In genomic region chr1:91736999-91737615, GRCh38 we compare ENCODE assay signal across 9 cellular contexts.
DNase-seq lines count a peak whose midpoint lies in the region; ATAC-seq and TF ChIP-seq lines count a peak whose summit lies in the region.
"Had no signal": no experiment of that assay in that cellular context is flagged by ENCODE, and none has a peak within 500 bp of the region (broad histone marks: within the 10 kb centered on the region; RNA-seq: fewer than 3 reads in every experiment).

No MANE protein-coding gene starts in this region.

- ATAC-seq in GM21367 (IDR thresholded peaks at IDR 0.05; ENCODE audit: unreplicated experiment), result no peak
- ATAC-seq in HG02759 (IDR thresholded peaks at IDR 0.05; ENCODE audit: unreplicated experiment), result no peak

- H3K27ac Mint-ChIP-seq in MCF 10A (ENCODE audit: low read depth, unreplicated experiment) (peak overlapping the region; percentile 94), CD14-positive monocyte (no peak overlapping the region)

- H3K4me3 ChIP-seq in H7 (ENCODE audit: insufficient read depth, low read depth, low read length), result no peak overlapping the region
- H3K4me3 ChIP-seq in skeletal muscle tissue (ENCODE audit: low read length in 3 of 3), result peak overlapping the region in 1 of 3 donors; percentile 8

- H3K4me3 Mint-ChIP-seq in MCF 10A (ENCODE audit: unreplicated experiment) (peak overlapping the region; percentile 58), CD14-positive monocyte (no peak overlapping the region)

- H3K27ac ChIP-seq in skeletal muscle tissue (ENCODE audit: low read depth, low read length), result peak overlapping the region; percentile 43

- H3K4me1 Mint-ChIP-seq in MCF 10A (ENCODE audit: insufficient read depth, unreplicated experiment) (peaks cover 54% of the 10 kb centered on the region), CD14-positive monocyte (no peaks in the 10 kb centered on the region)

- TF ChIP-seq CTCF in MCF 10A (IDR thresholded peaks at IDR 0.05; ENCODE audit: unreplicated experiment) (no peak), CD14-positive monocyte (IDR thresholded peaks at IDR 0.05) (no peak)

- DNase-seq in H7 (peak; percentile 38), MCF 10A (ENCODE audit: unreplicated experiment) (peak; percentile 89), iPS DF 19.7 (ENCODE audit: low read depth, low spot score) (peak; percentile 48), CD14-positive monocyte (ENCODE audit: low spot score) (no peak)
- no peak for DNase-seq in activated naive CD4-positive, alpha-beta T cell treated with Interleukin-2 at 50 U/mL for 16 hours
- DNase-seq: NCI-H1105 had no signal

- no peaks in the 10 kb centered on the region for H3K36me3 ChIP-seq in H7 (replicated peaks; ENCODE audit: control insufficient read depth, insufficient read depth, low read length)
- peaks cover 0 to 13% (median 5%) of the 10 kb centered on the region in 3 donors for H3K36me3 ChIP-seq in skeletal muscle tissue (ENCODE audit: control insufficient read depth in 3 of 3, insufficient read depth in 3 of 3, low read length in 3 of 3)

- H3K36me3 Mint-ChIP-seq in MCF 10A (ENCODE audit: insufficient read depth, unreplicated experiment), result peaks cover 46% of the 10 kb centered on the region
- H3K36me3 Mint-ChIP-seq in CD14-positive monocyte, result no peaks in the 10 kb centered on the region

- CTCF ChIA-PET in MCF 10A (lab: Yijun Ruan, JAX), result interaction anchor here (0.6 to 2.6 kb wide), 14 partner anchors 10 to 1388 kb away, joined by 3 to 17 read pairs (median 4); partner anchors contain the start of gene TGFBR3

- H3K27me3 Mint-ChIP-seq in MCF 10A (ENCODE audit: insufficient read depth, unreplicated experiment), result no peaks in the 10 kb centered on the region
- H3K27me3 Mint-ChIP-seq in CD14-positive monocyte (ENCODE audit: low read depth in 3 of 3), result peaks cover 7 to 9% (median 8%) of the 10 kb centered on the region in 3 donors

- no peaks in the 10 kb centered on the region for H3K9me3 ChIP-seq in skeletal muscle tissue (ENCODE audit: control insufficient read depth in 3 of 3, low read length in 3 of 3)

- intact Hi-C loops in MCF 10A (cut with micrococcal nuclease) (loop anchor here (5.0 kb wide), 1 partner anchor 190 kb away; no protein-coding TSS in a partner anchor), CD14-positive monocyte (cut with micrococcal nuclease) (no loop called here)

- BruUV-seq in MCF 10A (replicated peaks; lab: Mats Ljungman, UMichigan), result no TSS peak

- H3K9ac ChIP-seq in skeletal muscle tissue (ENCODE audit: low read depth in 1 of 3, low read length in 3 of 3), result peak overlapping the region in 1 of 3 donors; percentile 35

- POLR2A ChIA-PET in MCF 10A (lab: Yijun Ruan, JAX), result interaction anchor here (0.6 to 2.8 kb wide), 38 partner anchors 10 to 1333 kb away, joined by 3 to 28 read pairs (median 4); partner anchors contain the start of genes TGFBR3 and ZNF644

- peaks cover 21 to 27% (median 25%) of the 10 kb centered on the region in 3 donors for H3K4me1 ChIP-seq in skeletal muscle tissue (ENCODE audit: control insufficient read depth in 3 of 3, insufficient read depth in 3 of 3, low read length in 3 of 3)

- no peaks in the 10 kb centered on the region for H3K9me3 Mint-ChIP-seq in MCF 10A (ENCODE audit: unreplicated experiment)
- H3K9me3 Mint-ChIP-seq in CD14-positive monocyte, result peaks cover 0 to 6% (median 2%) of the 10 kb centered on the region in 7 donors

- H3K27me3 ChIP-seq in H7 (ENCODE audit: control insufficient read depth, insufficient read depth, low read length), result no peaks in the 10 kb centered on the region
- no peaks in the 10 kb centered on the region for H3K27me3 ChIP-seq in skeletal muscle tissue (ENCODE audit: control insufficient read depth in 3 of 3, insufficient read depth in 3 of 3, low read length in 3 of 3)

Comparison
In these comparisons a context has a peak if more than half of its experiments do, and no peak if none do; other contexts are left out.
1. DNase-seq: peak in H7 (single experiment), MCF 10A (single experiment) and iPS DF 19.7 (single experiment); none in activated naive CD4-positive, alpha-beta T cell treated with Interleukin-2 at 50 U/mL for 16 hours (single experiment) and CD14-positive monocyte (single experiment).